ENCODE assay signal across 34 cellular contexts in the genomic region with DNA sequence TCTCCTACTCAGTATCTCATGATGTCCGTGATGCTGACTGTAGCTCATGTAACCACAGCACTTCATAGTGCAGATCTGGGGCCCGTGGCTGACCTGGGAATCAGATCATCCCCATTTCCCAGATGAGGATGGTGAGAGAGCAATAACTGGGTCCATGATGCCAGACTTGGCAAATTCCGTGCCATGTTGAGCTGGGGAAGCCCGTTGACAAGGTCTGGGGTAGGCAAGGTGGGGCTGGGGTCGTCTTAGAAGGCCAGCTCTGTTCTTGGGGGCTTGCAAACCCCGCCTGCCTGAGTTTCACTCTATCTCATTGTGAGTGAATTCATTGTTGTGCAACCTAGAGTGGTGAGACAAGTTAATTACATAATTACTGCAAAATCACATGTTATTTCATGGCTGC. TPM values are rescaled to one million over a fixed set of nuclear protein-coding genes. Genes with fewer than 3 reads are reported as not detected.
"Had no signal": no experiment of that assay in that cellular context is flagged by ENCODE, and none has a peak within 500 bp of the region (broad histone marks: within the 10 kb centered on the region; RNA-seq: fewer than 3 reads in every experiment).

No MANE protein-coding gene starts in this region.

- H3K9me3 ChIP-seq: gastrocnemius medialis, left ventricle myocardium inferior, ovary, prostate gland, thoracic aorta, vagina had no signal

- H3K27ac Mint-ChIP-seq: activated naive CD8-positive, alpha-beta T cell; nephron; stimulated activated naive CD8-positive, alpha-beta T cell treated with anti-CD3 and anti-CD28 coated beads, Interleukin-15, Interleukin-2, amounts not matched to agents 100 ng/mL and 50 ng/mL, for 24 hours; T-helper 2 cell treated with Interferon-gamma antibody and Interleukin-4, amounts not matched to agents 5 μg/mL and 100 μg/mL, for 36 hours; type B pancreatic cell had no signal

- ATAC-seq: activated CD4-positive, CD25-positive, alpha-beta regulatory T cell treated with anti-CD3 and anti-CD28 coated beads, Interleukin-2, amount 50 U/mL, for 24 hours; gastrocnemius medialis; sciatic nerve had no signal

- H3K36me3 ChIP-seq: gastrocnemius medialis, left ventricle myocardium inferior, ovary, prostate gland, thoracic aorta, vagina had no signal

- H3K9me3 Mint-ChIP-seq: central memory CD8-positive, alpha-beta T cell; nephron; stimulated activated naive CD8-positive, alpha-beta T cell treated with anti-CD3 and anti-CD28 coated beads, Interleukin-15, Interleukin-2, amounts not matched to agents 100 ng/mL and 50 ng/mL, for 24 hours; T-helper 2 cell treated with Interferon-gamma antibody and Interleukin-4, amounts not matched to agents 5 μg/mL and 100 μg/mL, for 36 hours; type B pancreatic cell had no signal

- H3K27me3 ChIP-seq: gastrocnemius medialis, ovary, vagina had no signal

- H3K4me1 ChIP-seq: gastrocnemius medialis, prostate gland, vagina had no signal

- DNase-seq: activated CD4-positive, alpha-beta T cell treated with anti-CD3 and anti-CD28 coated beads for 48 hours; activated CD4-positive, alpha-beta T cell treated with anti-CD3 and anti-CD28 coated beads, Interleukin-2, amount 50 U/mL, for 48 hours; activated CD8-positive, alpha-beta memory T cell treated with anti-CD3 and anti-CD28 coated beads for 24 hours; activated effector memory CD4-positive, alpha-beta T cell treated with Interleukin-2 at 50 U/mL for 16 hours; activated naive CD4-positive, alpha-beta T cell treated with Interleukin-2 at 50 U/mL for 16 hours; anterior cingulate cortex; dermis blood vessel endothelial cell; effector CD8-positive, alpha-beta T cell; erythroblast; gastrocnemius medialis; glutamatergic neuron; left ventricle myocardium inferior; ovary; retina; stimulated activated CD4-positive, alpha-beta T cell treated with anti-CD3 and anti-CD28 coated beads, Interleukin-12 subunit alpha, Interleukin-12 subunit beta, amount 100 ng/mL, for 4 hours; stimulated activated CD4-positive, alpha-beta T cell treated with anti-CD3 and anti-CD28 coated beads, Interleukin-4, amount 100 ng/mL, for 1 hour; WERI-Rb-1 had no signal

- H3K27me3 Mint-ChIP-seq: stimulated activated naive CD8-positive, alpha-beta T cell treated with anti-CD3 and anti-CD28 coated beads, Interleukin-15, Interleukin-2, amounts not matched to agents 100 ng/mL and 50 ng/mL, for 24 hours had no signal

- H3K4me3 Mint-ChIP-seq: activated naive CD8-positive, alpha-beta T cell; central memory CD8-positive, alpha-beta T cell; nephron; stimulated activated naive CD8-positive, alpha-beta T cell treated with anti-CD3 and anti-CD28 coated beads, Interleukin-15, Interleukin-2, amounts not matched to agents 100 ng/mL and 50 ng/mL, for 24 hours; T-helper 2 cell treated with Interferon-gamma antibody and Interleukin-4, amounts not matched to agents 5 μg/mL and 100 μg/mL, for 36 hours; type B pancreatic cell had no signal

- H3K27ac ChIP-seq: gastrocnemius medialis, left ventricle myocardium inferior, ovary, prostate gland, skin epidermis, thoracic aorta, vagina, WERI-Rb-1 had no signal

- H3K36me3 Mint-ChIP-seq: activated naive CD8-positive, alpha-beta T cell; type B pancreatic cell had no signal

- H3K4me3 ChIP-seq: gastrocnemius medialis, left ventricle myocardium inferior, ovary, prostate gland, skin epidermis, thoracic aorta, vagina had no signal

RNA-seq across cellular contexts. Expression of gene LMO1, which starts 41.8 kb away (rescaled TPM):
- total RNA-seq: bronchial epithelial cell, dermis blood vessel endothelial cell, lung microvascular endothelial cell, mesenteric fat pad, mucosa of gallbladder, prostate gland, subcutaneous adipose tissue, thoracic aorta, vagina had no signal

RNA-seq across cellular contexts. Expression of gene RIC3, which starts 53.1 kb away (rescaled TPM):
- total RNA-seq: dermis blood vessel endothelial cell, lung microvascular endothelial cell had no signal
